In genomic region chr5:65440456-65440855, GRCh38 we compare ENCODE assay signal across 26 cellular contexts. TPM values are rescaled to one million over a fixed set of nuclear protein-coding genes. Genes with fewer than 3 reads are reported as not detected.
DNase-seq lines count a peak whose midpoint lies in the region; ATAC-seq, FAIRE-seq and TF ChIP-seq lines count a peak whose summit lies in the region.
"Had no signal": no experiment of that assay in that cellular context is flagged by ENCODE, and none has a peak within 500 bp of the region (broad histone marks: within the 10 kb centered on the region; RNA-seq: fewer than 3 reads in every experiment).

No MANE protein-coding gene starts in this region.

- H2BK120ac ChIP-seq in trophoblast cell (ENCODE audit: insufficient read depth, low read length, poor library complexity): no peak overlapping the region

- ATAC-seq in sciatic nerve (peak; percentile 46), GM21390 (IDR thresholded peaks at IDR 0.05; ENCODE audit: unreplicated experiment) (no peak)
- ATAC-seq: activated CD4-positive, CD25-positive, alpha-beta regulatory T cell treated with anti-CD3 and anti-CD28 coated beads, Interleukin-2, amount 50 U/mL, for 24 hours; stimulated activated naive B cell treated with anti-CD40 and anti-IgM and Interleukin-4, amounts not matched to agents 10 μg/mL and 1 μg/mL and 100 μg/mL, for 72 hours had no signal

- no peaks in the 10 kb centered on the region for H3K36me3 ChIP-seq in SJCRH30
- H3K36me3 ChIP-seq in trophoblast cell (ENCODE audit: control insufficient read depth in 1 of 2, insufficient read depth in 2 of 2, low read length in 2 of 2): peaks cover 17 to 18% of the 10 kb centered on the region in 2 experiments
- H3K36me3 ChIP-seq in kidney (ENCODE audit: control insufficient read depth in 1 of 2, insufficient read depth in 2 of 2, low read length in 2 of 2): no peaks in the 10 kb centered on the region
- H3K36me3 ChIP-seq: left ventricle myocardium inferior, prostate gland, sigmoid colon, SJSA1, suprapubic skin had no signal

- no peak overlapping the region for H2AFZ ChIP-seq in trophoblast cell (ENCODE audit: insufficient read depth, low read length, poor library complexity)

- H3K4me2 ChIP-seq in trophoblast cell (ENCODE audit: low read length): no peak overlapping the region

- peaks cover 7% of the 10 kb centered on the region; the same call in 1 of the 2 replicates for H3K4me1 ChIP-seq in SJCRH30
- no peaks in the 10 kb centered on the region for H3K4me1 ChIP-seq in trophoblast cell (ENCODE audit: control insufficient read depth in 1 of 2, insufficient read depth in 2 of 2, low read length in 2 of 2)
- no peaks in the 10 kb centered on the region for H3K4me1 ChIP-seq in kidney (ENCODE audit: control insufficient read depth in 1 of 2, insufficient read depth in 1 of 2, low read depth in 1 of 2, low read length in 2 of 2)
- H3K4me1 ChIP-seq: left ventricle myocardium inferior, prostate gland, sigmoid colon, SJSA1, suprapubic skin had no signal

- H3K23ac ChIP-seq in trophoblast cell (ENCODE audit: low read length): no peak overlapping the region

- H3K18ac ChIP-seq in trophoblast cell (ENCODE audit: low read length): no peak overlapping the region

- intact Hi-C loops in sciatic nerve (cut with DNase I): no loop called here
- intact Hi-C loops in kidney (cut with DNase I): no loop called here

- H4K12ac ChIP-seq in trophoblast cell (ENCODE audit: low read depth, low read length): no peak overlapping the region

- H4K91ac ChIP-seq in trophoblast cell (ENCODE audit: low read depth, low read length): no peak overlapping the region

- no peak overlapping the region for H2BK5ac ChIP-seq in trophoblast cell (ENCODE audit: low read depth, low read length, poor library complexity)

- no peak overlapping the region for H3K14ac ChIP-seq in trophoblast cell (ENCODE audit: low read length)

- TF ChIP-seq CTCF in kidney (IDR thresholded peaks at IDR 0.05; ENCODE audit: borderline replicate concordance, extremely low read depth, insufficient read depth): no peak

- DNase-seq in NCI-H748 (lab: John Stamatoyannopoulos, UW; ENCODE audit: unreplicated experiment) (peak; percentile 57), NCI-H748 treated with DMSO at 0.1 percent for 48 hours (lab: John Stamatoyannopoulos, UW) (no peak), NCI-H1436 (lab: John Stamatoyannopoulos, UW) (peak; percentile 79), SJCRH30 (peak; percentile 6 to 66), sciatic nerve (ENCODE audit: low spot score) (no peak), trophoblast cell (no peak), kidney (no peak)
- DNase-seq: activated CD4-positive, alpha-beta T cell treated with anti-CD3 and anti-CD28 coated beads, Interleukin-2, amount 50 U/mL, for 48 hours; activated naive CD4-positive, alpha-beta T cell treated with anti-CD3 and anti-CD28 coated beads, Interleukin-2, amount 50 U/mL, for 16 hours; amygdala; DMS53; GOT3; left ventricle myocardium inferior; naive B cell; NCI-H1694 treated with DMSO at 0.1 percent for 48 hours; NCI-H446; nucleus accumbens; sigmoid colon; stimulated activated naive B cell treated with anti-CD40 and anti-IgM and Interleukin-4, amounts not matched to agents 10 μg/mL and 1 μg/mL and 100 μg/mL, for 72 hours had no signal

- FAIRE-seq in kidney (lab: Jason Lieb, UNC): no peak
- FAIRE-seq: TTC549, urothelium cell line had no signal

- no peak overlapping the region for H2AK5ac ChIP-seq in trophoblast cell (ENCODE audit: low read length)

- WGBS in trophoblast cell (ENCODE audit: extremely low coverage, insufficient coverage, insufficient read length): no CpG with 5 or more reads among the region's 1 CpG

- H3K9me3 ChIP-seq in SJCRH30 (replicated peaks): no peaks in the 10 kb centered on the region
- H3K9me3 ChIP-seq in trophoblast cell (ENCODE audit: insufficient read depth, low read depth, low read length): no peaks in the 10 kb centered on the region
- no peaks in the 10 kb centered on the region for H3K9me3 ChIP-seq in kidney (ENCODE audit: control insufficient read depth in 1 of 2, low read length in 2 of 2)
- H3K9me3 ChIP-seq: left ventricle myocardium inferior, prostate gland, sigmoid colon, SJSA1, suprapubic skin had no signal

- no peak overlapping the region for H2BK12ac ChIP-seq in trophoblast cell (ENCODE audit: low read length)

- H3K4me3 ChIP-seq in SJCRH30 (no peak overlapping the region), trophoblast cell (ENCODE audit: low read depth, low read length) (no peak overlapping the region), kidney (ENCODE audit: low read length in 2 of 2) (no peak overlapping the region)
- H3K4me3 ChIP-seq: left ventricle myocardium inferior, prostate gland, sigmoid colon, SJSA1, suprapubic skin had no signal

- H3K79me2 ChIP-seq in trophoblast cell (ENCODE audit: control insufficient read depth, insufficient read depth, low read length, poor library complexity): no peaks in the 10 kb centered on the region

- H3K4ac ChIP-seq in trophoblast cell (ENCODE audit: low read depth, low read length): no peak overlapping the region

- H3K79me1 ChIP-seq in trophoblast cell (ENCODE audit: low read length): no peaks in the 10 kb centered on the region

- H3K27ac ChIP-seq in SJCRH30 (no peak overlapping the region), trophoblast cell (ENCODE audit: low read depth, low read length) (no peak overlapping the region), kidney (ENCODE audit: low read depth in 2 of 2, low read length in 2 of 2) (no peak overlapping the region)
- H3K27ac ChIP-seq: left ventricle myocardium inferior, prostate gland, sigmoid colon, SJSA1, suprapubic skin had no signal

- H3K27me3 ChIP-seq in SJCRH30 (no peaks in the 10 kb centered on the region), trophoblast cell (ENCODE audit: insufficient read depth, low read length) (no peaks in the 10 kb centered on the region)
- H3K27me3 ChIP-seq: sigmoid colon, SJSA1, suprapubic skin had no signal

- no peak overlapping the region for H4K8ac ChIP-seq in trophoblast cell (ENCODE audit: low read depth, low read length)

- H3K9ac ChIP-seq in trophoblast cell (ENCODE audit: low read length): no peak overlapping the region
- no peak overlapping the region for H3K9ac ChIP-seq in kidney (ENCODE audit: low read length in 2 of 2)

RNA-seq across cellular contexts. Expression of gene ADAMTS6, which starts 41.3 kb away (rescaled TPM):
- 6.0 and 7.2 TPM in 2 replicates for total RNA-seq in SJCRH30 (2014; rRNA removed; shearing (Covaris generic))
- total RNA-seq in sciatic nerve: 3.8 TPM
- 31.5 and 32.4 TPM in 2 replicates for polyA plus RNA-seq in trophoblast cell (2013)
- total RNA-seq in kidney: 6.7 TPM
- 0.32 TPM for polyA plus RNA-seq in kidney (ENCODE audit: insufficient read depth, low read depth, low replicate concordance)

Comparison
In these comparisons a context has a peak if more than half of its experiments do, and no peak if none do; other contexts are left out.
1. DNase-seq: peak in NCI-H748 (single experiment), NCI-H1436 (single experiment) and SJCRH30 (2 of 2); none in NCI-H748 treated with DMSO at 0.1 percent for 48 hours (single experiment), sciatic nerve (single experiment), trophoblast cell (0 of 2) and kidney (single experiment).